ENCODE assay signal across 1 cellular context in the genomic region with DNA sequence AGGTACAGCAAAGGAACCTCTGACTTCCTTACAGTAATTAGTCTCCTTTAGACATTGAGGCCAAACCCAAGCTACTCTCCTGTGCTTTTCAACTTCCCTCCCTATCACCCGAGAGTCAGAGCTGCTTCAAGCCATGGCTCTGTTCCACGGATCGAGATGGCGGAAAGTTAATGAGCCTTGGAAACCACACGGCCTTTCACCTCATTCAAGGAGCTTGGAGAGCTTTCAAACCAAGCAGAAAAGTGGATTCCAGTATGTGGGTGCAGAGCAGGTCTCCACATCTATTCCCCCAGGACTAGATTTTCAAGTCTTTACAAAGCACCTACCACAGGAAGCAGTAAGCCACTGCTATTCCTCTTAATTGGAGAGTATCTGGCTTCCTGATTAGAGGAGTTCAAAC.
TF ChIP-seq lines count a peak whose summit lies in the region.

No MANE protein-coding gene starts in this region.

TF ChIP-seq in IMR-90, 13 proteins besides CTCF, POLR2A, EP300 and RAD21 (continued from another document):
- TF ChIP-seq MAFK (IDR thresholded peaks at IDR 0.05; ENCODE audit: low read depth, low read length) (no peak), BHLHE40 (IDR thresholded peaks at IDR 0.05; ENCODE audit: low read depth, low read length) (no peak), MAZ (IDR thresholded peaks at IDR 0.05; ENCODE audit: borderline replicate concordance, low read depth, low read length) (no peak), MXI1 (IDR thresholded peaks at IDR 0.05; ENCODE audit: borderline replicate concordance, low read depth, low read length) (no peak), NFE2L2 (IDR thresholded peaks at IDR 0.05; ENCODE audit: low read depth, low read length) (no peak), CHD1 (IDR thresholded peaks at IDR 0.05; ENCODE audit: low read depth, low read length) (no peak), RFX5 (IDR thresholded peaks at IDR 0.05; ENCODE audit: low read depth, low read length) (no peak), RCOR1 (IDR thresholded peaks at IDR 0.05; ENCODE audit: insufficient replicate concordance, low read length) (no peak), FOS (IDR thresholded peaks at IDR 0.05; ENCODE audit: low read depth, low read length) (no peak)
- TF ChIP-seq, protein P1, sequence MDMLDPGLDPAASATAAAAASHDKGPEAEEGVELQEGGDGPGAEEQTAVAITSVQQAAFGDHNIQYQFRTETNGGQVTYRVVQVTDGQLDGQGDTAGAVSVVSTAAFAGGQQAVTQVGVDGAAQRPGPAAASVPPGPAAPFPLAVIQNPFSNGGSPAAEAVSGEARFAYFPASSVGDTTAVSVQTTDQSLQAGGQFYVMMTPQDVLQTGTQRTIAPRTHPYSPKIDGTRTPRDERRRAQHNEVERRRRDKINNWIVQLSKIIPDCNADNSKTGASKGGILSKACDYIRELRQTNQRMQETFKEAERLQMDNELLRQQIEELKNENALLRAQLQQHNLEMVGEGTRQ (IDR thresholded peaks at IDR 0.05; ENCODE audit: low read depth, low read length) = no peak
- TF ChIP-seq, protein P2, sequence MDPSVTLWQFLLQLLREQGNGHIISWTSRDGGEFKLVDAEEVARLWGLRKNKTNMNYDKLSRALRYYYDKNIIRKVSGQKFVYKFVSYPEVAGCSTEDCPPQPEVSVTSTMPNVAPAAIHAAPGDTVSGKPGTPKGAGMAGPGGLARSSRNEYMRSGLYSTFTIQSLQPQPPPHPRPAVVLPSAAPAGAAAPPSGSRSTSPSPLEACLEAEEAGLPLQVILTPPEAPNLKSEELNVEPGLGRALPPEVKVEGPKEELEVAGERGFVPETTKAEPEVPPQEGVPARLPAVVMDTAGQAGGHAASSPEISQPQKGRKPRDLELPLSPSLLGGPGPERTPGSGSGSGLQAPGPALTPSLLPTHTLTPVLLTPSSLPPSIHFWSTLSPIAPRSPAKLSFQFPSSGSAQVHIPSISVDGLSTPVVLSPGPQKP (IDR thresholded peaks at IDR 0.05; ENCODE audit: borderline replicate concordance, low read depth, low read length) = no peak
